ENCODE assay signal across 10 cellular contexts in genomic region chr3:151008699-151009098, GRCh38. TPM values are rescaled to one million over a fixed set of nuclear protein-coding genes. Genes with fewer than 3 reads are reported as not detected.
DNase-seq lines count a peak whose midpoint lies in the region; TF ChIP-seq lines count a peak whose summit lies in the region.
"Had no signal": no experiment of that assay in that cellular context is flagged by ENCODE, and none has a peak within 500 bp of the region (broad histone marks: within the 10 kb centered on the region; RNA-seq: fewer than 3 reads in every experiment).

No MANE protein-coding gene starts in this region.

- DNase-seq in DMS53 (lab: John Stamatoyannopoulos, UW) (peak; percentile 35), DMS53 treated with DMSO at 0.1 percent for 48 hours (lab: John Stamatoyannopoulos, UW; ENCODE audit: unreplicated experiment) (no peak), RPMI7951 (ENCODE audit: low read depth) (peak; percentile 43), fibroblast of the aortic adventitia (ENCODE audit: low read depth) (peak; percentile 80), renal cortical epithelial cell (ENCODE audit: low read depth) (peak; percentile 37), epidermal melanocyte (ENCODE audit: insufficient read length, low spot score) (no peak), DMS153 treated with DMSO at 0.1 percent for 48 hours (lab: John Stamatoyannopoulos, UW; ENCODE audit: unreplicated experiment) (no peak)
- DNase-seq in activated naive CD4-positive, alpha-beta T cell treated with anti-CD3 and anti-CD28 coated beads, Interleukin-2, amount 50 U/mL, for 16 hours: no peak
- DNase-seq: activated CD4-positive, alpha-beta T cell treated with anti-CD3 and anti-CD28 coated beads, Interleukin-2, amount 10 ng/mL, durations not matched to agents 24 days and 14 days; dorsolateral prefrontal cortex had no signal

- H3K4me3 ChIP-seq in fibroblast of the aortic adventitia (ENCODE audit: low read depth, low read length): no peak overlapping the region
- H3K4me3 ChIP-seq: dorsolateral prefrontal cortex had no signal

- peak; percentile 69 for TF ChIP-seq CTCF in fibroblast of the aortic adventitia (IDR thresholded peaks at IDR 0.05; ENCODE audit: insufficient read depth, low read length)

RNA-seq across cellular contexts. Expression of gene CLRN1, which starts 36.2 kb away (rescaled TPM):
- not detected in 2 replicates for total RNA-seq in RPMI7951 (2014; rRNA removed; shearing (Covaris generic))
- total RNA-seq in fibroblast of the aortic adventitia (ENCODE audit: low replicate concordance) (not detected in 2 replicates), renal cortical epithelial cell (not detected in 2 replicates)
- total RNA-seq: activated CD4-positive, alpha-beta T cell treated with anti-CD3 and anti-CD28 coated beads, Interleukin-2, amount 10 ng/mL, durations not matched to agents 24 days and 14 days had no signal

Comparison
In these comparisons a context has a peak if more than half of its experiments do, and no peak if none do; other contexts are left out.
1. DNase-seq: peak in DMS53 (single experiment), RPMI7951 (single experiment), fibroblast of the aortic adventitia (single experiment) and renal cortical epithelial cell (single experiment); none in DMS53 treated with DMSO at 0.1 percent for 48 hours (single experiment), epidermal melanocyte (single experiment), activated naive CD4-positive, alpha-beta T cell treated with anti-CD3 and anti-CD28 coated beads, Interleukin-2, amount 50 U/mL, for 16 hours (single experiment) and DMS153 treated with DMSO at 0.1 percent for 48 hours (single experiment).